Comparison of ENCODE assay signal across 1 cellular context in genomic region chr16:24838554-24839266, GRCh38.
A peak's percentile ranks its signal among the peaks of the same experiment; 100 is the strongest.
TF ChIP-seq lines count a peak whose summit lies in the region.

No MANE protein-coding gene starts in this region.

TF ChIP-seq in HepG2, 621 proteins besides CTCF, POLR2A, EP300 and RAD21 (continued from another document and continues in another):
- no peak for TF ChIP-seq FOXP1 (IDR thresholded peaks at IDR 0.05)
- TF ChIP-seq FOXP1 (CRISPR knock-in tag; IDR thresholded peaks at IDR 0.05), result 0 out of 2 replicates have a peak, but pooled peaks have one; percentile 4
- TF ChIP-seq TEAD3 (CRISPR knock-in tag; optimal IDR thresholded peaks at IDR 0.05; ENCODE audit: borderline replicate concordance), result peak; percentile 2
- TF ChIP-seq ZNF7 (CRISPR knock-in tag; IDR thresholded peaks at IDR 0.05), result no peak
- peak; percentile 44; the same call in 1 of the 2 replicates for TF ChIP-seq MIER2 (CRISPR knock-in tag; IDR thresholded peaks at IDR 0.05)
- TF ChIP-seq IKZF5 (CRISPR knock-in tag; IDR thresholded peaks at IDR 0.05), result 0 out of 2 replicates have a peak, but pooled peaks have one; percentile 23
- no peak for TF ChIP-seq ZNF761 (CRISPR knock-in tag; conservative IDR thresholded peaks at IDR 0.05)
- TF ChIP-seq ARID4A (CRISPR knock-in tag; IDR thresholded peaks at IDR 0.05; ENCODE audit: borderline replicate concordance), result peak; percentile 46; the same call in 1 of the 2 replicates
- TF ChIP-seq SALL1 (CRISPR knock-in tag; IDR thresholded peaks at IDR 0.05), result peak; percentile 53
- peak; percentile 70 for TF ChIP-seq POLR2G (IDR thresholded peaks at IDR 0.05; ENCODE audit: low read depth, low read length)
- TF ChIP-seq XRCC5 (optimal IDR thresholded peaks at IDR 0.05; ENCODE audit: low read length), result peak; percentile 36
- TF ChIP-seq SOX6 (IDR thresholded peaks at IDR 0.05), result no peak
- peak; percentile 70 for TF ChIP-seq SOX6 (CRISPR knock-in tag; IDR thresholded peaks at IDR 0.05)
- peak; percentile 17; the same call in 1 of the 2 replicates for TF ChIP-seq PRDM10 (CRISPR knock-in tag; IDR thresholded peaks at IDR 0.05; ENCODE audit: low read depth)
- no peak for TF ChIP-seq TMF1 (CRISPR knock-in tag; IDR thresholded peaks at IDR 0.05; ENCODE audit: low read depth)
- TF ChIP-seq GFI1 (CRISPR knock-in tag; IDR thresholded peaks at IDR 0.05; ENCODE audit: borderline replicate concordance), result peak; percentile 42; the same call in 1 of the 2 replicates
- TF ChIP-seq ARID5B (CRISPR knock-in tag; IDR thresholded peaks at IDR 0.05), result peak; percentile 86
- 0 out of 2 replicates have a peak, but pooled peaks have one; percentile 43 for TF ChIP-seq ZSCAN21 (CRISPR knock-in tag; IDR thresholded peaks at IDR 0.05; ENCODE audit: borderline replicate concordance)
- peak; percentile 54 for TF ChIP-seq TGIF2 (CRISPR knock-in tag; IDR thresholded peaks at IDR 0.05)
- no peak for TF ChIP-seq LCORL (IDR thresholded peaks at IDR 0.05)
- TF ChIP-seq LCORL (CRISPR knock-in tag; IDR thresholded peaks at IDR 0.05), result peak; percentile 65; the same call in 1 of the 2 replicates
- TF ChIP-seq HOMEZ (CRISPR knock-in tag; IDR thresholded peaks at IDR 0.05; ENCODE audit: low read depth), result 0 out of 2 replicates have a peak, but pooled peaks have one; percentile 16
- peak; percentile 80 for TF ChIP-seq FOSL2 (CRISPR knock-in tag; IDR thresholded peaks at IDR 0.05)
- 0 out of 2 replicates have a peak, but pooled peaks have one; percentile 33 for TF ChIP-seq SSRP1 (CRISPR knock-in tag; IDR thresholded peaks at IDR 0.05)
- no peak for TF ChIP-seq SOX13 (IDR thresholded peaks at IDR 0.05)
- peak in 1 of 2 experiments; percentile 73; a peak in 2 of 4 replicates for TF ChIP-seq SOX13 (CRISPR knock-in tag; conservative IDR thresholded peaks at IDR 0.05 in 1 of 2, IDR thresholded peaks at IDR 0.05 in 1 of 2)
- TF ChIP-seq POGZ (CRISPR knock-in tag; IDR thresholded peaks at IDR 0.05), result 0 out of 2 replicates have a peak, but pooled peaks have one; percentile 33
- TF ChIP-seq MAFK (conservative IDR thresholded peaks at IDR 0.05 in 1 of 2, IDR thresholded peaks at IDR 0.05 in 1 of 2; ENCODE audit: low read length in 2 of 2), result peak; percentile 89 to 97
- TF ChIP-seq TARDBP (CRISPR knock-in tag; IDR thresholded peaks at IDR 0.05), result 0 out of 2 replicates have a peak, but pooled peaks have one; percentile 43
- 0 out of 2 replicates have a peak, but pooled peaks have one; percentile 22 for TF ChIP-seq IRF9 (CRISPR knock-in tag; IDR thresholded peaks at IDR 0.05; ENCODE audit: borderline replicate concordance)
- TF ChIP-seq U2AF1 (optimal IDR thresholded peaks at IDR 0.05; ENCODE audit: low read depth, low read length), result no peak
- peak; percentile 43; the same call in 1 of the 2 replicates for TF ChIP-seq FOXP4 (CRISPR knock-in tag; IDR thresholded peaks at IDR 0.05)
- no peak for TF ChIP-seq ZKSCAN5 (CRISPR knock-in tag; IDR thresholded peaks at IDR 0.05)
- TF ChIP-seq ZBTB26 (CRISPR knock-in tag; IDR thresholded peaks at IDR 0.05; ENCODE audit: borderline replicate concordance), result no peak
- peak; percentile 99 for TF ChIP-seq NFE2L2 (IDR thresholded peaks at IDR 0.05; ENCODE audit: low read length)
- TF ChIP-seq NFATC3 (CRISPR knock-in tag; IDR thresholded peaks at IDR 0.05), result no peak
- TF ChIP-seq SAP130 (CRISPR knock-in tag; IDR thresholded peaks at IDR 0.05; ENCODE audit: low read depth), result peak; percentile 74
- 0 out of 2 replicates have a peak, but pooled peaks have one; percentile 15 for TF ChIP-seq JUND (CRISPR knock-in tag; IDR thresholded peaks at IDR 0.05)
- TF ChIP-seq ZNF800 (CRISPR knock-in tag; IDR thresholded peaks at IDR 0.05), result no peak
